ENCODE assay signal across 8 cellular contexts in genomic region chr2:150485871-150486538, GRCh38.
A peak's percentile ranks its signal among the peaks of the same experiment; 100 is the strongest.
DNase-seq lines count a peak whose midpoint lies in the region; ATAC-seq and TF ChIP-seq lines count a peak whose summit lies in the region.

No MANE protein-coding gene starts in this region.

- DNase-seq in EL, result peak; percentile 84
- peak; percentile 16 for DNase-seq in NCI-H146 treated with DMSO at 0.1 percent for 48 hours (lab: John Stamatoyannopoulos, UW; ENCODE audit: unreplicated experiment)
- peak in 44 of 58 donors; percentile 3 to 76 (median 32) for DNase-seq in anterior cingulate cortex (lab: John Stamatoyannopoulos, UW)
- peak; percentile 75 for DNase-seq in hepatic stellate cell (ENCODE audit: low spot score)
- DNase-seq in retinal pigment epithelial cell (ENCODE audit: low read depth), result no peak
- DNase-seq in activated effector memory CD4-positive, alpha-beta T cell treated with Interleukin-2 at 50 U/mL for 16 hours, result no peak

- peak overlapping the region; percentile 99 for H3K4me3 ChIP-seq in retinal pigment epithelial cell (ENCODE audit: low read length)

- no peak for TF ChIP-seq CTCF in retinal pigment epithelial cell (conservative IDR thresholded peaks at IDR 0.05; ENCODE audit: low read depth, low read length)

- ATAC-seq in HG02763 (IDR thresholded peaks at IDR 0.05; ENCODE audit: unreplicated experiment), result no peak
- no peak for ATAC-seq in GM19463 (IDR thresholded peaks at IDR 0.05; ENCODE audit: unreplicated experiment)

Comparison
In these comparisons a context has a peak if more than half of its experiments do, and no peak if none do; other contexts are left out.
1. DNase-seq: peak in EL (single experiment), NCI-H146 treated with DMSO at 0.1 percent for 48 hours (single experiment), anterior cingulate cortex (44 of 58) and hepatic stellate cell (single experiment); none in retinal pigment epithelial cell (single experiment) and activated effector memory CD4-positive, alpha-beta T cell treated with Interleukin-2 at 50 U/mL for 16 hours (single experiment).